ENCODE assay signal across 24 cellular contexts in the genomic region with DNA sequence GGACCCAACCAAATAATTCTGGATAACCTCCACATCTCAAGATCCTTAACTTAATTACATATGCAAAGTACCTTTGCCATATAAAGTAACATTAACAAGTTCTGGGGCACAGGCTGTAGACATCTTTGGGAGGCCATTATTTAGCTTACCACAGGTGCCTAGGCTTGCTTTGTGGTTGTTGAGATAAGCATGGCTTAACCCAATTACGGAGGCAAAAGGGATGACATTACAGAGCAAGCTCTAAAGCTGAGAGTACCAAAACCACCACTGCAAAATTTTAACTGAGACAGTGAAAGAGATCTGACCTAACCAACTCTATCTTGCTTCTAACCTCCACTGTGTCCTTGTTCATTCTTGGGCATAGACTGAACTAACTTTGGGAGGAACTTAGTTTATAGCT.
"Had no signal": no experiment of that assay in that cellular context is flagged by ENCODE, and none has a peak within 500 bp of the region (broad histone marks: within the 10 kb centered on the region; RNA-seq: fewer than 3 reads in every experiment).

No MANE protein-coding gene starts in this region.

- ATAC-seq: naive thymus-derived CD8-positive, alpha-beta T cell; natural killer cell treated with Interleukin-12 subunit alpha and Interleukin-12 subunit beta and Interleukin-15 and Interleukin-18, amount 100 ng/mL, for 72 hours; psoas muscle; right cardiac atrium; right lobe of liver; stimulated activated effector memory CD8-positive, alpha-beta T cell treated with anti-CD3 and anti-CD28 coated beads, Interleukin-12 subunit alpha, Interleukin-12 subunit beta, amount 100 ng/mL, for 72 hours; stimulated activated naive B cell treated with anti-CD40 and anti-IgM and Interleukin-4, amounts not matched to agents 10 μg/mL and 1 μg/mL and 100 μg/mL, for 72 hours; upper lobe of right lung had no signal

- H3K9ac ChIP-seq: parathyroid adenoma had no signal

- H2AFZ ChIP-seq: parathyroid adenoma had no signal

- H3K27me3 ChIP-seq: ovary, right lobe of liver, sigmoid colon, stomach, thyroid gland, tibial nerve, upper lobe of right lung, uterus had no signal

- H3K27ac ChIP-seq: ovary, parathyroid adenoma, psoas muscle, right lobe of liver, sigmoid colon, stomach, thoracic aorta, thyroid gland, tibial nerve, upper lobe of right lung, uterus had no signal

- H3K36me3 ChIP-seq: ovary, right lobe of liver, sigmoid colon, stomach, thoracic aorta, thyroid gland, tibial nerve, upper lobe of right lung, uterus had no signal

- H3K9me3 ChIP-seq: ovary, psoas muscle, right lobe of liver, sigmoid colon, thoracic aorta, thyroid gland, tibial nerve, upper lobe of right lung, uterus had no signal

- H3K4me1 ChIP-seq: parathyroid adenoma, psoas muscle, right lobe of liver, sigmoid colon, stomach, thyroid gland, tibial nerve, upper lobe of right lung, uterus had no signal

- DNase-seq: naive thymus-derived CD8-positive, alpha-beta T cell; nephron progenitor cell; occipital lobe; ovary; psoas muscle; right cardiac atrium; right lobe of liver; sigmoid colon; small intestine; stimulated activated CD4-positive, alpha-beta T cell treated with anti-CD3 and anti-CD28 coated beads, Interleukin-15, amount 100 ng/mL, for 24 hours; stimulated activated CD4-positive, alpha-beta T cell treated with anti-CD3 and anti-CD28 coated beads, Interleukin-2, amount 100 ng/mL, for 24 hours; stimulated activated CD4-positive, alpha-beta T cell treated with anti-CD3 and anti-CD28 coated beads, Interleukin-2, amount 100 ng/mL, for 48 hours; stimulated activated CD4-positive, alpha-beta T cell treated with anti-CD3 and anti-CD28 coated beads, Interleukin-4, amount 100 ng/mL, for 24 hours; stimulated activated naive B cell treated with anti-CD40 and anti-IgM and Interleukin-4, amounts not matched to agents 10 μg/mL and 1 μg/mL and 100 μg/mL, for 72 hours; stimulated activated naive CD4-positive, alpha-beta T cell treated with Interleukin-2 at 50 U/mL for 16 hours; stomach; thyroid gland; upper lobe of right lung; uterus had no signal

- FAIRE-seq: small intestine had no signal

- H3K79me2 ChIP-seq: parathyroid adenoma had no signal

- H3K4me3 ChIP-seq: ovary, psoas muscle, right lobe of liver, sigmoid colon, stomach, thoracic aorta, thyroid gland, tibial nerve, upper lobe of right lung, uterus had no signal
